In the genomic region with DNA sequence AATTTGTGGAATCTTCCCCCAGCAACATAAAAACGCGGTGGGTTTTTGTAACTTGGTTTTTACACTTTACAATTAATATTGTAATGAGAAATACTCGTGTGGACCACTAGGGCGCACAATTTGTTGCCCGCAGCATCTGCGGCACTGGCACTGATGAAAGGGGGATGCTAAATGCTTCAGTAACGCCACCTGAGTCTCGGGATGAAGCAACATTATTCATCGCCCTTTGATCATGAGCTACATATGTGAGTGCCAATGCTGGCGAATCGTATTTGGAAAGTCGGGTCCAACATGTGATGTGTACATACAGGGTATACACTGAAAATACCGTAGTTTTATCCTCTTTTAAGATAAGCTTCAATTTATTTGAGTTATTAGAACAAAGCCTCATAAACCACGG, we compare ENCODE assay signal across 9 cellular contexts. TPM values are rescaled to one million over a fixed set of nuclear protein-coding genes. Genes with fewer than 3 reads are reported as not detected.
DNase-seq lines count a peak whose midpoint lies in the region; ATAC-seq, FAIRE-seq and TF ChIP-seq lines count a peak whose summit lies in the region.
"Had no signal": no experiment of that assay in that cellular context is flagged by ENCODE, and none has a peak within 500 bp of the region (broad histone marks: within the 10 kb centered on the region; RNA-seq: fewer than 3 reads in every experiment).

No MANE protein-coding gene starts in this region.

- H3K4me1 Mint-ChIP-seq in T-cell: peaks cover 2 to 8% (median 3%) of the 10 kb centered on the region in 3 donors

- no peaks in the 10 kb centered on the region for H3K79me2 ChIP-seq in keratinocyte (ENCODE audit: control insufficient read depth, insufficient read depth, low read length)

- H3K27me3 ChIP-seq in BLaER1: no peaks in the 10 kb centered on the region
- H3K27me3 ChIP-seq in keratinocyte (ENCODE audit: control insufficient read depth, extremely low read depth, insufficient read depth, low read length): no peaks in the 10 kb centered on the region

- H3K9me3 Mint-ChIP-seq in T-cell: no peaks in the 10 kb centered on the region

- H3K9ac ChIP-seq in BLaER1 (no peak overlapping the region), keratinocyte (ENCODE audit: control insufficient read depth, extremely low read depth, insufficient read depth, low read length) (no peak overlapping the region)

- CTCF ChIA-PET in T-cell (lab: Charles Lee): interaction anchor here (0.6 to 7.3 kb wide), 38 partner anchors 24 to 376 kb away, joined by 3 to 95 read pairs (median 4); a partner anchor contains a TSS

- ATAC-seq in T-cell (replicated peaks in 1 of 4): peak; percentile 82 to 93 (median 89)

- POLR2A ChIA-PET in T-cell (lab: Charles Lee): interaction anchor here (0.5 to 1.3 kb wide), 4 partner anchors 33 to 148 kb away, joined by 3 to 5 read pairs (median 4); no protein-coding TSS in a partner anchor

- H3K4me1 ChIP-seq in BLaER1: peaks cover 24% of the 10 kb centered on the region
- no peaks in the 10 kb centered on the region for H3K4me1 ChIP-seq in keratinocyte (ENCODE audit: control insufficient read depth, extremely low read depth, insufficient read depth, low read length)

- peak; percentile 62 for DNase-seq in GM19239 (ENCODE audit: insufficient read length, low spot score)
- DNase-seq in HTR-8/SVneo (ENCODE audit: insufficient read length, low spot score): peak; percentile 27
- DNase-seq in T-cell: peak; percentile 9 to 64 (median 42)
- no peak for DNase-seq in astrocyte of the cerebellum (ENCODE audit: low read depth)
- no peak for DNase-seq in keratinocyte (ENCODE audit: low read depth, low spot score)
- DNase-seq in stimulated activated CD8-positive, alpha-beta memory T cell treated with anti-CD3 and anti-CD28 coated beads, Interleukin-15, amount 100 ng/mL, for 48 hours (ENCODE audit: low read depth in 2 of 2): peak; percentile 27 to 32
- no peak for DNase-seq in NCI-H2196 treated with DMSO at 0.1 percent for 48 hours (lab: John Stamatoyannopoulos, UW; ENCODE audit: unreplicated experiment)

- no peak overlapping the region for H3K27ac ChIP-seq in BLaER1
- H3K27ac ChIP-seq in keratinocyte (ENCODE audit: control insufficient read depth, insufficient read depth, low read length): no peak overlapping the region
- H3K27ac ChIP-seq: neutrophil had no signal

- H3K27me3 Mint-ChIP-seq in T-cell: no peaks in the 10 kb centered on the region

- H3K4me3 ChIP-seq in BLaER1: no peak overlapping the region
- H3K4me3 ChIP-seq in astrocyte of the cerebellum (ENCODE audit: low read depth, low read length): no peak overlapping the region
- no peak overlapping the region for H3K4me3 ChIP-seq in keratinocyte (ENCODE audit: control insufficient read depth in 2 of 3, extremely low read depth in 1 of 3, insufficient read depth in 2 of 3, low read depth in 1 of 3, low read length in 3 of 3)

- in situ Hi-C loops in astrocyte of the cerebellum (cut with HindIII; ENCODE audit: low sequenced_read_pairs): loop anchor here (5.0 kb wide), 1 partner anchor 199 kb away; no protein-coding TSS in a partner anchor

- H3K4me3 Mint-ChIP-seq in T-cell: no peak overlapping the region

- dilution Hi-C loops in keratinocyte (cut with MboI; ENCODE audit: extremely low pct_ligation_motif_present, low sequenced_read_pairs): no loop called here

- H3K9me1 ChIP-seq in keratinocyte (ENCODE audit: control insufficient read depth, extremely low read depth, insufficient read depth, low read length): no peaks in the 10 kb centered on the region

- H3K36me3 ChIP-seq in BLaER1 (no peaks in the 10 kb centered on the region), keratinocyte (ENCODE audit: control insufficient read depth in 2 of 2, extremely low read depth in 1 of 2, insufficient read depth in 2 of 2, low read length in 2 of 2) (no peaks in the 10 kb centered on the region)
- H3K36me3 ChIP-seq: neutrophil had no signal

- no peaks in the 10 kb centered on the region for H3K36me3 Mint-ChIP-seq in T-cell

- H3K9me3 ChIP-seq in BLaER1 (no peaks in the 10 kb centered on the region), keratinocyte (ENCODE audit: control insufficient read depth, low read depth, low read length) (no peaks in the 10 kb centered on the region)
- H3K9me3 ChIP-seq: neutrophil had no signal

- H4K20me1 ChIP-seq in BLaER1 (no peaks in the 10 kb centered on the region), keratinocyte (ENCODE audit: control insufficient read depth, extremely low read depth, insufficient read depth, low read length) (no peaks in the 10 kb centered on the region)

- H3K4me2 ChIP-seq in BLaER1 (peak overlapping the region; percentile 32; the same call in 1 of the 2 replicates), keratinocyte (ENCODE audit: control insufficient read depth, extremely low read depth, insufficient read depth, low read depth, low read length) (no peak overlapping the region)

- no peak overlapping the region for H2AFZ ChIP-seq in keratinocyte (ENCODE audit: control insufficient read depth, low read length)

- TF ChIP-seq CTCF in astrocyte of the cerebellum (IDR thresholded peaks at IDR 0.05; ENCODE audit: low read depth, low read length, missing control alignments): peak; percentile 52
- TF ChIP-seq CTCF in keratinocyte (optimal IDR thresholded peaks at IDR 0.05 in 1 of 3, IDR thresholded peaks at IDR 0.05 in 1 of 3, conservative IDR thresholded peaks at IDR 0.05 in 1 of 3; ENCODE audit: extremely low read depth in 1 of 3, insufficient read depth in 2 of 3, low read length in 3 of 3): peak; percentile 36 to 46 (median 43)

- FAIRE-seq in GM19239 (lab: Jason Lieb, UNC) (no peak), HTR-8/SVneo (lab: Jason Lieb, UNC) (no peak), keratinocyte (lab: Jason Lieb, UNC) (no peak)

- no peak overlapping the region for H3K27ac Mint-ChIP-seq in T-cell

RNA-seq across cellular contexts. Expression of a gene that starts 34.2 kb away (rescaled TPM):
- 10 to 100 TPM; 17.0 to 32.0 (median 27.5) TPM for total RNA-seq in T-cell
- polyA plus RNA-seq in keratinocyte: 22.6 to 66.1 TPM (median 23.9 TPM) in 3 replicates
- polyA plus RNA-seq in keratinocyte (2011; ENCODE audit: low read depth): 124 TPM
- polyA plus RNA-seq in keratinocyte (2011; cell fraction: cytosol; rRNA removed): 27.6 and 35.7 TPM in 2 replicates
- polyA plus RNA-seq in keratinocyte (2011; cell fraction: nucleus; rRNA removed): 10.5 and 17.3 TPM in 2 replicates
- polyA plus RNA-seq in keratinocyte (2012; ENCODE audit: low replicate concordance): 19.2 and 36.5 TPM in 2 replicates
- polyA minus RNA-seq in keratinocyte: 1.1 to 8.0 TPM (median 3.2 TPM) in 3 replicates
- polyA minus RNA-seq in keratinocyte (2011; cell fraction: cytosol; rRNA and poly(A)+ RNA removed): 8.1 TPM
- 2.3 and 5.4 TPM in 2 replicates for polyA minus RNA-seq in keratinocyte (2011; cell fraction: nucleus; rRNA and poly(A)+ RNA removed)

Comparison
In these comparisons a context has a peak if more than half of its experiments do, and no peak if none do; other contexts are left out.
1. DNase-seq: peak in GM19239 (single experiment), HTR-8/SVneo (single experiment), T-cell (34 of 34) and stimulated activated CD8-positive, alpha-beta memory T cell treated with anti-CD3 and anti-CD28 coated beads, Interleukin-15, amount 100 ng/mL, for 48 hours (2 of 2); none in astrocyte of the cerebellum (single experiment), keratinocyte (single experiment) and NCI-H2196 treated with DMSO at 0.1 percent for 48 hours (single experiment).